11 cellular contexts compared by ENCODE assay signal in genomic region chr5:172855597-172856292, GRCh38. TPM values are rescaled to one million over a fixed set of nuclear protein-coding genes. Genes with fewer than 3 reads are reported as not detected.
DNase-seq lines count a peak whose midpoint lies in the region; ATAC-seq and TF ChIP-seq lines count a peak whose summit lies in the region.
"Had no signal": no experiment of that assay in that cellular context is flagged by ENCODE, and none has a peak within 500 bp of the region (broad histone marks: within the 10 kb centered on the region; RNA-seq: fewer than 3 reads in every experiment).

No MANE protein-coding gene starts in this region.

- H3K9me3 Mint-ChIP-seq in HFFc6, result no peaks in the 10 kb centered on the region
- no peaks in the 10 kb centered on the region for H3K9me3 Mint-ChIP-seq in mesothelial cell of epicardium
- H3K9me3 Mint-ChIP-seq: activated naive CD4-positive, alpha-beta T cell treated with anti-CD3 and anti-CD28 coated beads for 36 hours had no signal

- peaks cover 22% of the 10 kb centered on the region for H3K36me3 Mint-ChIP-seq in HFFc6 (ENCODE audit: low read depth)
- peaks cover 4% of the 10 kb centered on the region for H3K36me3 Mint-ChIP-seq in mesothelial cell of epicardium

- no peaks in the 10 kb centered on the region for H3K9me3 ChIP-seq in duodenal mucosa (ENCODE audit: control insufficient read depth in 1 of 2, low read length in 2 of 2)
- H3K9me3 ChIP-seq in suprapubic skin, result no peaks in the 10 kb centered on the region

- H3K4me1 Mint-ChIP-seq in HFFc6 (ENCODE audit: low read depth) (peaks cover 77% of the 10 kb centered on the region), mesothelial cell of epicardium (no peaks in the 10 kb centered on the region)

- peaks cover 0 to 4% of the 10 kb centered on the region in 2 donors for H3K36me3 ChIP-seq in duodenal mucosa (ENCODE audit: control insufficient read depth in 1 of 2, insufficient read depth in 2 of 2, low read length in 2 of 2)
- H3K36me3 ChIP-seq in suprapubic skin, result no peaks in the 10 kb centered on the region

- H3K27ac Mint-ChIP-seq in HFFc6, result peak overlapping the region; percentile 61
- H3K27ac Mint-ChIP-seq in mesothelial cell of epicardium, result peak overlapping the region; percentile 35
- H3K27ac Mint-ChIP-seq: activated naive CD4-positive, alpha-beta T cell treated with anti-CD3 and anti-CD28 coated beads for 36 hours had no signal

- H3K4me1 ChIP-seq in duodenal mucosa (ENCODE audit: control insufficient read depth in 1 of 2, insufficient read depth in 2 of 2, low read length in 2 of 2) (peaks cover 61 to 74% of the 10 kb centered on the region in 2 donors), suprapubic skin (peaks cover 93% of the 10 kb centered on the region)

- no peak overlapping the region for H3K4me3 Mint-ChIP-seq in HFFc6
- no peak overlapping the region for H3K4me3 Mint-ChIP-seq in mesothelial cell of epicardium
- H3K4me3 Mint-ChIP-seq: activated naive CD4-positive, alpha-beta T cell treated with anti-CD3 and anti-CD28 coated beads for 36 hours had no signal

- H3K27ac ChIP-seq in duodenal mucosa (ENCODE audit: low read depth, low read length) (peak overlapping the region; percentile 58), suprapubic skin (peak overlapping the region; percentile 91)

- H3K4me3 ChIP-seq in duodenal mucosa (ENCODE audit: low read depth in 1 of 2, low read length in 2 of 2), result no peak overlapping the region
- H3K4me3 ChIP-seq in suprapubic skin, result no peak overlapping the region

- no peaks in the 10 kb centered on the region for H3K27me3 Mint-ChIP-seq in HFFc6 (ENCODE audit: insufficient read depth)
- no peaks in the 10 kb centered on the region for H3K27me3 Mint-ChIP-seq in mesothelial cell of epicardium (ENCODE audit: low read depth)

- ATAC-seq in GM18909 (IDR thresholded peaks at IDR 0.05; ENCODE audit: poor library complexity, unreplicated experiment), result no peak

- peak overlapping the region in 1 of 2 donors; percentile 21 for H3K9ac ChIP-seq in duodenal mucosa (ENCODE audit: low read depth in 1 of 2, low read length in 2 of 2)

- 28% methylated on average over 12 of the region's 18 CpGs for WGBS in suprapubic skin

- no peaks in the 10 kb centered on the region for H3K27me3 ChIP-seq in duodenal mucosa (ENCODE audit: control insufficient read depth in 1 of 2, insufficient read depth in 2 of 2, low read length in 2 of 2)
- H3K27me3 ChIP-seq in suprapubic skin, result no peaks in the 10 kb centered on the region

- no peak for TF ChIP-seq EP300 in suprapubic skin (IDR thresholded peaks at IDR 0.05)

- no peak for TF ChIP-seq CTCF in HFFc6 (IDR thresholded peaks at IDR 0.05)
- no peak for TF ChIP-seq CTCF in mesothelial cell of epicardium (IDR thresholded peaks at IDR 0.05; ENCODE audit: unreplicated experiment)
- no peak for TF ChIP-seq CTCF in suprapubic skin (IDR thresholded peaks at IDR 0.05)

- TF ChIP-seq POLR2A in suprapubic skin (IDR thresholded peaks at IDR 0.05), result no peak

- no peak for DNase-seq in HFFc6
- DNase-seq in mesothelial cell of epicardium (ENCODE audit: low spot score in 2 of 2, unreplicated experiment in 2 of 2), result no peak
- peak in 1 of 2 donors; percentile 86 for DNase-seq in suprapubic skin (ENCODE audit: low spot score in 2 of 2)
- no peak for DNase-seq in NCI-H774 (lab: John Stamatoyannopoulos, UW)
- DNase-seq in stimulated activated CD4-positive, alpha-beta T cell treated with anti-CD3 and anti-CD28 coated beads, Interleukin-4, amount 100 ng/mL, for 4 hours, result no peak
- no peak for DNase-seq in midbrain (lab: John Stamatoyannopoulos, UW)
- DNase-seq: activated naive CD4-positive, alpha-beta T cell treated with anti-CD3 and anti-CD28 coated beads for 36 hours; DMS79 treated with DMSO at 0.1 percent for 48 hours; NCI-H748 treated with DMSO at 0.1 percent for 48 hours had no signal

RNA-seq across cellular contexts. Expression of gene ERGIC1, which starts 21.7 kb away (rescaled TPM):
- total RNA-seq in HFFc6 (2021; fragmentation: NEBNext Ultra II Directional; extraction: Animal tissue kit (Norgen Biotek cat#: 25700)), result 100 to 1,000 TPM; 240 to 276 (median 258) TPM
- 107 to 110 TPM (median 109 TPM) in 3 replicates for total RNA-seq in mesothelial cell of epicardium
- 100 to 1,000 TPM in 1 of 4 donors, 10 to 100 TPM in 3; 81.2 to 106 (median 91.8) TPM for total RNA-seq in suprapubic skin
